ENCODE assay signal across 8 cellular contexts in the genomic region with DNA sequence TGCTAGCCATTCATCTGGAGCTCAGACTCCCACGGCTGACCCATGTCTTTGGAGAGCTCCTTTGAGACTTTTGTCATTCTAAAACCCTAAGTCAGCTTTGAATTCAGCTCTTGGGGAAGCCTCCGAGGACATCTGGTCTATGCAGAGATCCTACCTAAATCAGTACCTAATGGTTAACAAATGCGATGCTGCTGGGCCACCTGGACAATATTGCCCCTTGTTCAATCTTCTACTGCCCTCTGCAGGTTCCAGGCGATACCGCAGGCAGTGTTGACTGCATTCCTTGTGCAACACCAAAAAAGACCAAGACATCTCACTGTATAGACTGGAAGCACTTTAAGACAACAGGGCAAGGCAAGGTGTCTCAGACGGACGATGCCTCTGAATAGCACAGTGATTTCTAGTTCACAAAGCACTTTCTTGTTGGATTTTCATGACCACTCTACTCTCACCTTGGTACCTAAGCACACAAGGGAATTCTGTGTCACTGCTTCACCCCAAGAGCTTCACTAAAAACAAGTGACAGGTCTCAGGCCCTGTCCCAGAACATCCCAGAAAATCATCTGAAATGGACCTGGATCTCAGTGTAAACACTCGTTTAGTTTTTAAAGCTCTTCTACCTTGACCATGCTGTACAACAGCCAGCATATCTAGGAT.
DNase-seq lines count a peak whose midpoint lies in the region; ATAC-seq lines count a peak whose summit lies in the region.

No MANE protein-coding gene starts in this region.

- peak; percentile 77 for ATAC-seq in GM19328 (IDR thresholded peaks at IDR 0.05; ENCODE audit: unreplicated experiment)
- peak; percentile 85 for ATAC-seq in HG03521 (IDR thresholded peaks at IDR 0.05; ENCODE audit: unreplicated experiment)

- DNase-seq in CD1c-positive myeloid dendritic cell (ENCODE audit: extremely low spot score) = peak; percentile 81
- DNase-seq in NCI-H82 treated with DMSO at 0.1 percent for 48 hours (lab: John Stamatoyannopoulos, UW; ENCODE audit: unreplicated experiment) = peak; percentile 59
- DNase-seq in activated CD8-positive, alpha-beta memory T cell treated with anti-CD3 and anti-CD28 coated beads for 48 hours (ENCODE audit: low read depth in 2 of 3, low spot score in 2 of 3) = peak; percentile 29 to 67 (median 45)
- peak; percentile 70 for DNase-seq in epidermal melanocyte (ENCODE audit: insufficient read length, low spot score)
- peak; percentile 81 for DNase-seq in myocyte (ENCODE audit: low read depth)
- peak; percentile 37 to 54 for DNase-seq in stimulated activated CD8-positive, alpha-beta memory T cell treated with anti-CD3 and anti-CD28 coated beads, Interleukin-7, amount 100 ng/mL, for 1 hour (ENCODE audit: low read depth in 2 of 2)

Comparison
In these comparisons a context has a peak if more than half of its experiments do, and no peak if none do; other contexts are left out.
1. Peak in every context shown above with its lines: DNase-seq and ATAC-seq.